ENCODE assay signal across 23 cellular contexts in genomic region chr10:68052463-68052862, GRCh38. TPM values are rescaled to one million over a fixed set of nuclear protein-coding genes. Genes with fewer than 3 reads are reported as not detected.
DNase-seq lines count a peak whose midpoint lies in the region; ATAC-seq, FAIRE-seq and TF ChIP-seq lines count a peak whose summit lies in the region.
"Had no signal": no experiment of that assay in that cellular context is flagged by ENCODE, and none has a peak within 500 bp of the region (broad histone marks: within the 10 kb centered on the region; RNA-seq: fewer than 3 reads in every experiment).

No MANE protein-coding gene starts in this region.

- no peaks in the 10 kb centered on the region for H3K27me3 Mint-ChIP-seq in T-cell
- no peaks in the 10 kb centered on the region for H3K27me3 Mint-ChIP-seq in activated CD4-positive, alpha-beta T cell treated with anti-CD3 and anti-CD28 coated beads, Interleukin-2, amount 10 ng/mL, durations not matched to agents 24 days and 14 days
- H3K27me3 Mint-ChIP-seq: naive thymus-derived CD4-positive, alpha-beta T cell had no signal

- no peak for FAIRE-seq in keratinocyte (lab: Jason Lieb, UNC)
- FAIRE-seq: HepG2 had no signal

- no peaks in the 10 kb centered on the region for H3K9me3 Mint-ChIP-seq in T-cell
- H3K9me3 Mint-ChIP-seq in activated CD4-positive, alpha-beta T cell treated with anti-CD3 and anti-CD28 coated beads, Interleukin-2, amount 10 ng/mL, durations not matched to agents 24 days and 14 days = no peaks in the 10 kb centered on the region
- H3K9me3 Mint-ChIP-seq: naive thymus-derived CD4-positive, alpha-beta T cell had no signal

- no peak overlapping the region for H3K4me3 ChIP-seq in keratinocyte (ENCODE audit: control insufficient read depth in 2 of 3, extremely low read depth in 1 of 3, insufficient read depth in 2 of 3, low read depth in 1 of 3, low read length in 3 of 3)
- H3K4me3 ChIP-seq: transverse colon had no signal

- TF ChIP-seq CTCF in keratinocyte (optimal IDR thresholded peaks at IDR 0.05 in 1 of 3, IDR thresholded peaks at IDR 0.05 in 1 of 3, conservative IDR thresholded peaks at IDR 0.05 in 1 of 3; ENCODE audit: extremely low read depth in 1 of 3, insufficient read depth in 2 of 3, low read length in 3 of 3) = no peak

- peaks cover 25% of the 10 kb centered on the region for H3K36me3 Mint-ChIP-seq in T-cell
- H3K36me3 Mint-ChIP-seq in activated CD4-positive, alpha-beta T cell treated with anti-CD3 and anti-CD28 coated beads, Interleukin-2, amount 10 ng/mL, durations not matched to agents 24 days and 14 days (ENCODE audit: low read depth) = peaks cover 16% of the 10 kb centered on the region

- ATAC-seq in T-cell (replicated peaks in 1 of 4) = no peak
- ATAC-seq: HCT116; HepG2; left ventricle myocardium superior; naive thymus-derived CD4-positive, alpha-beta T cell had no signal

- DNase-seq in AML-193 (lab: John Stamatoyannopoulos, UW) (peak; percentile 13 to 34), HPDE6-E6E7 (ENCODE audit: extremely low spot score) (peak; percentile 5), T-cell (no peak), keratinocyte (ENCODE audit: low read depth, low spot score) (no peak), NCI-H345 (lab: John Stamatoyannopoulos, UW) (no peak), occipital lobe (lab: John Stamatoyannopoulos, UW) (no peak)
- no peak for DNase-seq in activated CD4-positive, alpha-beta T cell treated with anti-CD3 and anti-CD28 coated beads, Interleukin-2, amount 10 ng/mL, durations not matched to agents 24 days and 14 days
- no peak for DNase-seq in central memory CD4-positive, alpha-beta T cell
- DNase-seq: activated effector memory CD4-positive, alpha-beta T cell treated with anti-CD3 and anti-CD28 coated beads, Interleukin-2, amount 50 U/mL, for 16 hours; anterior cingulate cortex; cortex of kidney; DMS79; hypothalamus; left ventricle myocardium superior; naive thymus-derived CD4-positive, alpha-beta T cell; NCI-H1092 treated with DMSO at 0.1 percent for 48 hours; NCI-H2171; stimulated activated CD4-positive, alpha-beta T cell treated with anti-CD3 and anti-CD28 coated beads, Interleukin-4, amount 100 ng/mL, for 1 hour; SW 1271; transverse colon had no signal

- H2AFZ ChIP-seq in keratinocyte (ENCODE audit: control insufficient read depth, low read length) = no peak overlapping the region

- POLR2A ChIA-PET in T-cell (lab: Charles Lee) = interaction anchor here in 1 of 2 donors (1.0 kb wide), 1 partner anchor 20 kb away, joined by 4 read pairs; no protein-coding TSS in a partner anchor

- peak overlapping the region; percentile 21 for H3K27ac ChIP-seq in keratinocyte (ENCODE audit: control insufficient read depth, insufficient read depth, low read length)
- H3K27ac ChIP-seq: transverse colon, VCaP had no signal

- CTCF ChIA-PET in T-cell (lab: Charles Lee) = no interaction called here

- no peaks in the 10 kb centered on the region for H4K20me1 ChIP-seq in keratinocyte (ENCODE audit: control insufficient read depth, extremely low read depth, insufficient read depth, low read length)

- H3K27ac Mint-ChIP-seq in T-cell = peak overlapping the region; percentile 34 to 55
- H3K27ac Mint-ChIP-seq in activated CD4-positive, alpha-beta T cell treated with anti-CD3 and anti-CD28 coated beads, Interleukin-2, amount 10 ng/mL, durations not matched to agents 24 days and 14 days = no peak overlapping the region

- H3K4me1 Mint-ChIP-seq in T-cell = peaks cover 50 to 54% (median 50%) of the 10 kb centered on the region in 3 donors
- peaks cover 7% of the 10 kb centered on the region for H3K4me1 Mint-ChIP-seq in activated CD4-positive, alpha-beta T cell treated with anti-CD3 and anti-CD28 coated beads, Interleukin-2, amount 10 ng/mL, durations not matched to agents 24 days and 14 days

- peaks cover 12% of the 10 kb centered on the region for H3K4me1 ChIP-seq in keratinocyte (ENCODE audit: control insufficient read depth, extremely low read depth, insufficient read depth, low read length)
- H3K4me1 ChIP-seq: transverse colon had no signal

- no peak overlapping the region for H3K9ac ChIP-seq in keratinocyte (ENCODE audit: control insufficient read depth, extremely low read depth, insufficient read depth, low read length)

- dilution Hi-C loops in keratinocyte (cut with MboI; ENCODE audit: extremely low pct_ligation_motif_present, low sequenced_read_pairs) = no loop called here

- intact Hi-C loops in activated CD4-positive, alpha-beta T cell treated with anti-CD3 and anti-CD28 coated beads, Interleukin-2, amount 10 ng/mL, durations not matched to agents 24 days and 14 days (cut with micrococcal nuclease) = no loop called here

- no peak overlapping the region for H3K4me3 Mint-ChIP-seq in T-cell
- no peak overlapping the region for H3K4me3 Mint-ChIP-seq in activated CD4-positive, alpha-beta T cell treated with anti-CD3 and anti-CD28 coated beads, Interleukin-2, amount 10 ng/mL, durations not matched to agents 24 days and 14 days

- H3K79me2 ChIP-seq in keratinocyte (ENCODE audit: control insufficient read depth, insufficient read depth, low read length) = peaks cover 25% of the 10 kb centered on the region

- no peaks in the 10 kb centered on the region for H3K9me1 ChIP-seq in keratinocyte (ENCODE audit: control insufficient read depth, extremely low read depth, insufficient read depth, low read length)

- no peaks in the 10 kb centered on the region for H3K9me3 ChIP-seq in keratinocyte (ENCODE audit: control insufficient read depth, low read depth, low read length)
- H3K9me3 ChIP-seq: transverse colon had no signal

- H3K27me3 ChIP-seq in keratinocyte (ENCODE audit: control insufficient read depth, extremely low read depth, insufficient read depth, low read length) = no peaks in the 10 kb centered on the region
- H3K27me3 ChIP-seq: transverse colon had no signal

- H3K4me2 ChIP-seq in keratinocyte (ENCODE audit: control insufficient read depth, extremely low read depth, insufficient read depth, low read depth, low read length) = peak overlapping the region; percentile 34

- peaks cover 0 to 3% of the 10 kb centered on the region in 2 experiments for H3K36me3 ChIP-seq in keratinocyte (ENCODE audit: control insufficient read depth in 2 of 2, extremely low read depth in 1 of 2, insufficient read depth in 2 of 2, low read length in 2 of 2)

RNA-seq across cellular contexts. Expression of gene HERC4, which starts 22.6 kb away (rescaled TPM):
- total RNA-seq in T-cell (10 to 100 TPM; 63.0 to 81.6 (median 77.5) TPM), occipital lobe (96.1 TPM)
- polyA plus RNA-seq in keratinocyte = 28.0 to 42.9 TPM (median 29.6 TPM) in 3 replicates
- polyA plus RNA-seq in keratinocyte (2011; ENCODE audit: low read depth) = 66.0 TPM
- 16.2 and 32.2 TPM in 2 replicates for polyA plus RNA-seq in keratinocyte (2011; cell fraction: cytosol; rRNA removed)
- polyA plus RNA-seq in keratinocyte (2011; cell fraction: nucleus; rRNA removed) = 51.5 and 70.2 TPM in 2 replicates
- 34.8 and 51.8 TPM in 2 replicates for polyA plus RNA-seq in keratinocyte (2012; ENCODE audit: low replicate concordance)
- polyA minus RNA-seq in keratinocyte = 8.4 to 64.9 TPM (median 32.8 TPM) in 3 replicates
- 23.8 TPM for polyA minus RNA-seq in keratinocyte (2011; cell fraction: cytosol; rRNA and poly(A)+ RNA removed)
- polyA minus RNA-seq in keratinocyte (2011; cell fraction: nucleus; rRNA and poly(A)+ RNA removed) = 66.9 and 132 TPM in 2 replicates
- total RNA-seq in activated CD4-positive, alpha-beta T cell treated with anti-CD3 and anti-CD28 coated beads, Interleukin-2, amount 10 ng/mL, durations not matched to agents 24 days and 14 days = 45.2 and 49.1 TPM in 2 replicates

RNA-seq across cellular contexts. Expression of gene MYPN, which starts 56.8 kb away (rescaled TPM):
- not detected for total RNA-seq in T-cell
- polyA plus RNA-seq in keratinocyte = 0.42 to 1.0 TPM (median 0.54 TPM) in 3 replicates
- polyA plus RNA-seq in keratinocyte (2011; ENCODE audit: low read depth) = 0.71 TPM
- polyA plus RNA-seq in keratinocyte (2011; cell fraction: cytosol; rRNA removed) = 1.0 and 1.5 TPM in 2 replicates
- polyA plus RNA-seq in keratinocyte (2011; cell fraction: nucleus; rRNA removed) = 2.9 and 3.2 TPM in 2 replicates
- 0.38 and 0.79 TPM in 2 replicates for polyA plus RNA-seq in keratinocyte (2012; ENCODE audit: low replicate concordance)
- 0.56 to 1.9 TPM (median 0.58 TPM) in 3 replicates for polyA minus RNA-seq in keratinocyte
- 1.2 TPM for polyA minus RNA-seq in keratinocyte (2011; cell fraction: cytosol; rRNA and poly(A)+ RNA removed)
- 2.1 and 3.6 TPM in 2 replicates for polyA minus RNA-seq in keratinocyte (2011; cell fraction: nucleus; rRNA and poly(A)+ RNA removed)
- not detected for total RNA-seq in occipital lobe
- total RNA-seq in activated CD4-positive, alpha-beta T cell treated with anti-CD3 and anti-CD28 coated beads, Interleukin-2, amount 10 ng/mL, durations not matched to agents 24 days and 14 days = not detected in 2 replicates
- total RNA-seq: HepG2; naive thymus-derived CD4-positive, alpha-beta T cell had no signal
- polyA plus RNA-seq: HepG2; naive thymus-derived CD4-positive, alpha-beta T cell had no signal

Comparison
In these comparisons a context has a peak if more than half of its experiments do, and no peak if none do; other contexts are left out.
1. DNase-seq: peak in AML-193 (2 of 2) and HPDE6-E6E7 (single experiment); none in T-cell (0 of 34), keratinocyte (single experiment), NCI-H345 (single experiment), occipital lobe (single experiment), activated CD4-positive, alpha-beta T cell treated with anti-CD3 and anti-CD28 coated beads, Interleukin-2, amount 10 ng/mL, durations not matched to agents 24 days and 14 days (single experiment) and central memory CD4-positive, alpha-beta T cell (single experiment).